12 cellular contexts compared by ENCODE assay signal in genomic region chr1:111605553-111605952, GRCh38. TPM values are rescaled to one million over a fixed set of nuclear protein-coding genes. Genes with fewer than 3 reads are reported as not detected.
A peak's percentile ranks its signal among the peaks of the same experiment; 100 is the strongest.
DNase-seq lines count a peak whose midpoint lies in the region; ATAC-seq and TF ChIP-seq lines count a peak whose summit lies in the region.
"Had no signal": no experiment of that assay in that cellular context is flagged by ENCODE, and none has a peak within 500 bp of the region (broad histone marks: within the 10 kb centered on the region; RNA-seq: fewer than 3 reads in every experiment).

No MANE protein-coding gene starts in this region.

- H3K27me3 Mint-ChIP-seq in CD4-positive, alpha-beta T cell = no peaks in the 10 kb centered on the region
- H3K27me3 Mint-ChIP-seq in effector memory CD8-positive, alpha-beta T cell = no peaks in the 10 kb centered on the region
- no peaks in the 10 kb centered on the region for H3K27me3 Mint-ChIP-seq in natural killer cell (ENCODE audit: low read depth in 2 of 2)

- no peak overlapping the region for H3K4me3 Mint-ChIP-seq in CD4-positive, alpha-beta T cell
- H3K4me3 Mint-ChIP-seq in effector memory CD8-positive, alpha-beta T cell = peak overlapping the region in 1 of 2 donors; percentile 6
- no peak overlapping the region for H3K4me3 Mint-ChIP-seq in natural killer cell

- H3K4me1 Mint-ChIP-seq in CD4-positive, alpha-beta T cell (ENCODE audit: low read depth) = peaks cover 67% of the 10 kb centered on the region
- peaks cover 42 to 60% of the 10 kb centered on the region in 2 donors for H3K4me1 Mint-ChIP-seq in effector memory CD8-positive, alpha-beta T cell (ENCODE audit: low read depth in 2 of 2)
- peaks cover 38 to 47% of the 10 kb centered on the region in 2 donors for H3K4me1 Mint-ChIP-seq in natural killer cell

- DNase-seq in CD4-positive, alpha-beta T cell = no peak
- DNase-seq in NCI-H2227 treated with DMSO at 0.1 percent for 48 hours (lab: John Stamatoyannopoulos, UW) (peak; percentile 21), natural killer cell (no peak), NAMALWA (ENCODE audit: low spot score) (no peak), NCI-H526 treated with DMSO at 0.1 percent for 48 hours (lab: John Stamatoyannopoulos, UW) (no peak)
- no peak for DNase-seq in effector memory CD8-positive, alpha-beta T cell
- DNase-seq: activated naive CD4-positive, alpha-beta T cell treated with anti-CD3 and anti-CD28 coated beads, Interleukin-2, amount 50 U/mL, for 16 hours; DND-41; NCI-H1436 treated with DMSO at 0.1 percent for 48 hours had no signal

- no peak for ATAC-seq in CD4-positive, alpha-beta T cell (ENCODE audit: poor library complexity)
- ATAC-seq in effector memory CD8-positive, alpha-beta T cell (replicated peaks) = no peak
- ATAC-seq in natural killer cell (no peak), GM19455 (IDR thresholded peaks at IDR 0.05; ENCODE audit: unreplicated experiment) (no peak), GM19351 (IDR thresholded peaks at IDR 0.05; ENCODE audit: unreplicated experiment) (no peak)

- no peaks in the 10 kb centered on the region for H3K36me3 Mint-ChIP-seq in CD4-positive, alpha-beta T cell (ENCODE audit: low read depth)
- H3K36me3 Mint-ChIP-seq in effector memory CD8-positive, alpha-beta T cell (ENCODE audit: insufficient read depth) = peaks cover 8% of the 10 kb centered on the region
- H3K36me3 Mint-ChIP-seq in natural killer cell = no peaks in the 10 kb centered on the region

- H3K27ac Mint-ChIP-seq in CD4-positive, alpha-beta T cell = peak overlapping the region; percentile 84
- H3K27ac Mint-ChIP-seq in effector memory CD8-positive, alpha-beta T cell = peak overlapping the region; percentile 78 to 92
- peak overlapping the region; percentile 85 to 89 for H3K27ac Mint-ChIP-seq in natural killer cell

- H3K9me3 ChIP-seq in CD4-positive, alpha-beta T cell (ENCODE audit: control insufficient read depth, low read length) = no peaks in the 10 kb centered on the region
- H3K9me3 ChIP-seq: ovary had no signal

- no peak for TF ChIP-seq CTCF in CD4-positive, alpha-beta T cell (IDR thresholded peaks at IDR 0.05)
- TF ChIP-seq CTCF in natural killer cell (IDR thresholded peaks at IDR 0.05) = no peak

- H3K27me3 ChIP-seq in CD4-positive, alpha-beta T cell (ENCODE audit: control insufficient read depth, insufficient read depth, low read length) = no peaks in the 10 kb centered on the region
- H3K27me3 ChIP-seq: ovary had no signal

- POLR2A ChIA-PET in CD4-positive, alpha-beta T cell (lab: Charles Lee) = interaction anchor here (1.0 to 6.4 kb wide), 3 partner anchors 12 to 97 kb away, joined by 5 to 116 read pairs (median 5); partner anchors contain the start of gene RAP1A

- CTCF ChIA-PET in CD4-positive, alpha-beta T cell (lab: Charles Lee) = interaction anchor here (1.2 to 4.0 kb wide), 2 partner anchors 12 to 98 kb away, joined by 3 to 15 read pairs; no protein-coding TSS in a partner anchor

- H3K27ac ChIP-seq in CD4-positive, alpha-beta T cell (ENCODE audit: low read depth, low read length) = no peak overlapping the region
- H3K27ac ChIP-seq: ovary had no signal

- intact Hi-C loops in CD4-positive, alpha-beta T cell (cut with DNase I, micrococcal nuclease) = loop anchor here in 1 of 2 experiments (2.0 kb wide), 1 partner anchor 13 kb away; the partner anchor contains the start of gene RAP1A
- intact Hi-C loops in natural killer cell (cut with micrococcal nuclease) = no loop called here

- no peaks in the 10 kb centered on the region for H3K9me3 Mint-ChIP-seq in CD4-positive, alpha-beta T cell
- no peaks in the 10 kb centered on the region for H3K9me3 Mint-ChIP-seq in effector memory CD8-positive, alpha-beta T cell
- no peaks in the 10 kb centered on the region for H3K9me3 Mint-ChIP-seq in natural killer cell

RNA-seq across cellular contexts. Expression of gene RAP1A, which starts 14.0 kb away (rescaled TPM):
- total RNA-seq in CD4-positive, alpha-beta T cell = 10 to 100 TPM; 63.8 to 67.1 TPM
- total RNA-seq in natural killer cell = 100 to 1,000 TPM in 2 of 3 donors, 10 to 100 TPM in 1; 83.7 to 112 (median 104) TPM
